8 cellular contexts compared by ENCODE assay signal in the genomic region with DNA sequence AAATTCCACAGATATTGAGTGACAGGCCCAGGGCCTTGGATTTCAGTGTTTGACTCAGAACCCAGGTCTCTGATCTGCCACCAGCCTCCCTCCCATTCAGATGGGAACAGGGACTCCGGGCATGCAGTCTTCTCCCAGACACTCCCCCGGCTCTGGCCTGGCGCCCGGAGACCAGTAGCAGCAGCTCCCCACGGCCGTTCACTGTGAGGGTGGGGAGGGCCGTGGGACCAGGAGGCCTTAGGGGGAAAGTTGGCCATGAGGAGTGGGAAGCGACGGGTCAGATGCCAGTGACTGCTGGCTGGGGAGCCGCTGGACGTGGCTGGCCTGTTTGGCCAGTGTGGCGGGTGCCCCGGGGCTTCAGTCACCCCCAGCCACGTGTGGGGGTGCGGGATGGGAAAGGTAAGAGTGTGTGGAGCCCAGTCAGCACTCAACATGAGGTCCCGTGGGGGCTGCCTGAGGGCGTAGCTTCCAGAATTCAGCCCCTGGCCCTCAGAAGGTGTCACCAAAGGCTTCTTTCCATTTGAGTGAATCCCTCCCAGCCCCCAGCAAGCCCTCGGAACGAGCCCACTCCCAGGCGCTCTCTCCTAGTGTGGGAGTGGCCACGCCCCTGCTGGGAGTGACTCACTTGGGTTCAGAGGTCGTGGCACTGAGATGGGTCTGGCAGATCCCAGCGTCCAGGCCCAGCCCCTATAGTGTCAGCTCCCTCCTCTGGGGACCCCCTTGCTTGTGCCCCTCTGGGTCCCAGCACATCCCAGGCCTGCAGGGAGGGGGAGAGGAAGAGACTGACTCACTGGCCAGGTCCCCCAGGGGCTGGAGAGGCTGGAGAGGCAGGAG.
A peak's percentile ranks its signal among the peaks of the same experiment; 100 is the strongest.
DNase-seq lines count a peak whose midpoint lies in the region; TF ChIP-seq lines count a peak whose summit lies in the region.

No MANE protein-coding gene starts in this region.

- H3K27ac Mint-ChIP-seq in Caco-2 (ENCODE audit: unreplicated experiment): peak overlapping the region; percentile 95

- CTCF ChIA-PET in Caco-2 (lab: Charles Lee): interaction anchor here (1.1 to 3.9 kb wide), 3 partner anchors 9 to 20 kb away, joined by 3 to 31 read pairs (median 7); no protein-coding TSS in a partner anchor

- intact Hi-C loops in Caco-2 (cut with micrococcal nuclease; ENCODE audit: unreplicated experiment) (loop anchor here (5.0 kb wide), 1 partner anchor 1082 kb away; no protein-coding TSS in a partner anchor), prostate gland (cut with DNase I) (loop anchor here (1.0 to 2.0 kb wide), 2 partner anchors 10 to 23 kb away; no protein-coding TSS in a partner anchor)

- H3K9me3 ChIP-seq in Caco-2 (no peaks in the 10 kb centered on the region), adipocyte (ENCODE audit: control insufficient read depth, low read length) (no peaks in the 10 kb centered on the region), right atrium auricular region (no peaks in the 10 kb centered on the region), prostate gland (no peaks in the 10 kb centered on the region)

- TF ChIP-seq CTCF in Caco-2 (IDR thresholded peaks at IDR 0.05; ENCODE audit: insufficient read depth in 1 of 2, low read depth in 1 of 2, low read length in 1 of 2, severe bottlenecking in 1 of 2, unreplicated experiment in 1 of 2): no peak
- TF ChIP-seq CTCF in right atrium auricular region (IDR thresholded peaks at IDR 0.05): no peak
- TF ChIP-seq CTCF in prostate gland (IDR thresholded peaks at IDR 0.05): no peak

- H3K4me3 ChIP-seq in Caco-2 (ENCODE audit: low read depth, low read length) (peak overlapping the region; percentile 77), adipocyte (ENCODE audit: low read length) (peak overlapping the region; percentile 74), right atrium auricular region (peak overlapping the region in 1 of 2 donors; percentile 57), prostate gland (peak overlapping the region; percentile 41 to 42)

- POLR2A ChIA-PET in Caco-2 (lab: Charles Lee): interaction anchor here (0.5 to 2.5 kb wide), 6 partner anchors 20 to 508 kb away, joined by 3 to 18 read pairs (median 5); partner anchors contain the start of gene TNRC6C

- peaks cover 63% of the 10 kb centered on the region for H3K36me3 Mint-ChIP-seq in Caco-2 (ENCODE audit: insufficient read depth, unreplicated experiment)

- H3K27ac ChIP-seq in right atrium auricular region (peak overlapping the region; percentile 80 to 81), prostate gland (peak overlapping the region; percentile 81 to 91)

- H3K27me3 Mint-ChIP-seq in Caco-2 (ENCODE audit: insufficient read depth, unreplicated experiment): no peaks in the 10 kb centered on the region

- TF ChIP-seq POLR2A in prostate gland (IDR thresholded peaks at IDR 0.05): no peak

- peak overlapping the region; percentile 88 for H3K4me3 Mint-ChIP-seq in Caco-2 (ENCODE audit: unreplicated experiment)

- H3K36me3 ChIP-seq in Caco-2 (ENCODE audit: control insufficient read depth, insufficient read depth, low read length): no peaks in the 10 kb centered on the region; the same call in 1 of the 2 replicates
- H3K36me3 ChIP-seq in adipocyte (ENCODE audit: control insufficient read depth, insufficient read depth, low read length, severe bottlenecking): peaks cover 5% of the 10 kb centered on the region
- no peaks in the 10 kb centered on the region for H3K36me3 ChIP-seq in right atrium auricular region
- H3K36me3 ChIP-seq in prostate gland: no peaks in the 10 kb centered on the region

- no TSS peak for BruUV-seq in Caco-2 (replicated peaks; lab: Mats Ljungman, UMichigan)

- WGBS in prostate gland: 13% methylated on average over 18 of the region's 23 CpGs

- H3K27me3 ChIP-seq in Caco-2 (replicated peaks; ENCODE audit: control insufficient read depth, insufficient read depth, low read length): no peaks in the 10 kb centered on the region
- H3K27me3 ChIP-seq in adipocyte (replicated peaks; ENCODE audit: control insufficient read depth, insufficient read depth, low read length): no peaks in the 10 kb centered on the region
- H3K27me3 ChIP-seq in right atrium auricular region: no peaks in the 10 kb centered on the region
- H3K27me3 ChIP-seq in prostate gland (replicated peaks; ENCODE audit: insufficient read depth): no peaks in the 10 kb centered on the region

- H3K4me1 Mint-ChIP-seq in Caco-2 (ENCODE audit: low read depth, unreplicated experiment): peaks cover 36% of the 10 kb centered on the region

- peak; percentile 76 for DNase-seq in Caco-2
- peak; percentile 78 for DNase-seq in NCI-H226
- DNase-seq in adipocyte (ENCODE audit: low read depth): peak; percentile 85
- no peak for DNase-seq in right atrium auricular region (ENCODE audit: low spot score)
- peak; percentile 73 for DNase-seq in prostate gland (ENCODE audit: low spot score)
- DNase-seq in NCI-H187 treated with DMSO at 0.1 percent for 48 hours (lab: John Stamatoyannopoulos, UW): no peak
- no peak for DNase-seq in activated gamma-delta T cell (lab: John Stamatoyannopoulos, UW)
- no peak for DNase-seq in GM19240 (ENCODE audit: insufficient read length, low spot score)

- peak overlapping the region; percentile 79 for H3K9ac ChIP-seq in adipocyte (ENCODE audit: low read length)

- H3K9me3 Mint-ChIP-seq in Caco-2 (ENCODE audit: unreplicated experiment): no peaks in the 10 kb centered on the region

- H3K4me1 ChIP-seq in Caco-2: peaks cover 45% of the 10 kb centered on the region
- H3K4me1 ChIP-seq in adipocyte (ENCODE audit: control insufficient read depth, insufficient read depth, low read length): peaks cover 52% of the 10 kb centered on the region
- H3K4me1 ChIP-seq in right atrium auricular region: peaks cover 0 to 85% of the 10 kb centered on the region in 2 donors
- peaks cover 56% of the 10 kb centered on the region for H3K4me1 ChIP-seq in prostate gland (replicated peaks)

Comparison
In these comparisons a context has a peak if more than half of its experiments do, and no peak if none do; other contexts are left out.
1. DNase-seq: peak in Caco-2 (2 of 2), NCI-H226 (single experiment), adipocyte (single experiment) and prostate gland (single experiment); none in right atrium auricular region (single experiment), NCI-H187 treated with DMSO at 0.1 percent for 48 hours (single experiment), activated gamma-delta T cell (single experiment) and GM19240 (single experiment).